Comparison of ENCODE assay signal across 23 cellular contexts in the genomic region with DNA sequence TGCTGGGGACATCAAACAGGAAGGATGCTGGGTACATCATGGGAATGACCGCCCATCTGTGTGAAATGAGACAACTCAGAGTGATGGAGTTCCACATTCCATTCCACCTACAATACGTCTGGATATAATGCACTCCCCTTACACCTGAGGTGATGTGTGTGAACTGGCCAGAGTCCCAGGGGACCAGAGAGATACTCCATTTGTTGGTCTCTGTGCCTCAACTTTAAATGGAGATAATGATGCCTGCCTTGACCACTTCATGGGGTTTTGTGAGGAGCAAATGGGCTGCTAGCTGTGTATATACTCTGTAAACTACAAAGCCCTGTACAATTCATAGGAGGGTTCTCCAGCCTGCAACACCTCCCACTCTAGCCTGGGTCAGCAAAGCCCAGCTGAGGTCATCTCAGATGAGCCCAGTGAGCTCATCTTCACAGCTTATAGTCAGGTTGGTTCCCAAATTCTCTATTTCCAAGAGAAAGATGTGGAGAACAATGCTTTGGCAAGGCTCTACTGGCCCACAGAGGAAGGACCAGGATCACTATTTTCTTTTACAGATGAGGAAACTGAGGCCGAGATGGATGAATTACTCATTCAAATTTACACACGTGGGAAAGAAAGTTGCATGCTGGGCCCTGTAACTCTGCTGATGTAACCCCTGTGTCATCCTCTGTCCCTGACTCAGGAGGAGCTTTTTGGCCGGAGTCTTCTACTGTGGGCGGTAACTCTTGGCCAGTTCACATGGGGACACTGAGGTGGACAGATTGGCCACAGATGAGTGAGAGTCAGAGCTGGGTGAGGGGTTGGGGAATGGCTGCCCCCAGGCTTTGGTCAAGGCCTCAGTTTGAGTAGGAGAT.
A peak's percentile ranks its signal among the peaks of the same experiment; 100 is the strongest.
DNase-seq lines count a peak whose midpoint lies in the region; ATAC-seq, FAIRE-seq and TF ChIP-seq lines count a peak whose summit lies in the region.
"Had no signal": no experiment of that assay in that cellular context is flagged by ENCODE, and none has a peak within 500 bp of the region (broad histone marks: within the 10 kb centered on the region; RNA-seq: fewer than 3 reads in every experiment).

No MANE protein-coding gene starts in this region.

- no peaks in the 10 kb centered on the region for H3K36me3 Mint-ChIP-seq in activated T-cell treated with anti-CD3 and anti-CD28 coated beads, Interleukin-2, amount 50 U/mL, for 72 hours (ENCODE audit: insufficient read depth in 2 of 2)
- H3K36me3 Mint-ChIP-seq in activated T-cell treated with anti-CD3 and anti-CD28 coated beads, Interleukin-2, amount 50 U/mL, for 4 hours (ENCODE audit: insufficient read depth), result no peaks in the 10 kb centered on the region
- H3K36me3 Mint-ChIP-seq: activated naive CD4-positive, alpha-beta T cell treated with anti-CD3 and anti-CD28 coated beads, Interleukin-2, amount 10 ng/mL, durations not matched to agents 7 days and 5 days; memory B cell had no signal

- no peaks in the 10 kb centered on the region for H3K36me3 ChIP-seq in bronchial epithelial cell (ENCODE audit: control insufficient read depth, insufficient read depth, low read length)
- H3K36me3 ChIP-seq: BLaER1, thoracic aorta had no signal

- no peak overlapping the region for H3K4me3 ChIP-seq in bronchial epithelial cell (ENCODE audit: low read depth, low read length)
- H3K4me3 ChIP-seq: BLaER1, thoracic aorta had no signal

- no peaks in the 10 kb centered on the region for H3K27me3 ChIP-seq in bronchial epithelial cell (ENCODE audit: control insufficient read depth, insufficient read depth, low read length)
- H3K27me3 ChIP-seq: BLaER1 had no signal

- H3K4me1 Mint-ChIP-seq in activated T-cell treated with anti-CD3 and anti-CD28 coated beads, Interleukin-2, amount 50 U/mL, for 72 hours (ENCODE audit: low read depth), result peaks cover 34% of the 10 kb centered on the region
- H3K4me1 Mint-ChIP-seq in activated T-cell treated with anti-CD3 and anti-CD28 coated beads, Interleukin-2, amount 50 U/mL, for 4 hours (ENCODE audit: low read depth), result peaks cover 16% of the 10 kb centered on the region

- peak overlapping the region; percentile 30 for H3K27ac Mint-ChIP-seq in activated T-cell treated with anti-CD3 and anti-CD28 coated beads, Interleukin-2, amount 50 U/mL, for 72 hours
- H3K27ac Mint-ChIP-seq: activated naive CD4-positive, alpha-beta T cell treated with anti-CD3 and anti-CD28 coated beads, Interleukin-2, amount 10 ng/mL, durations not matched to agents 7 days and 5 days; GM23338; memory B cell had no signal

- TF ChIP-seq CTCF in bronchial epithelial cell (IDR thresholded peaks at IDR 0.05; ENCODE audit: insufficient read depth, low read length, severe bottlenecking), result no peak

- FAIRE-seq in bronchial epithelial cell (lab: Jason Lieb, UNC), result peak; percentile 81

- DNase-seq in activated T-cell treated with anti-CD3 and anti-CD28 coated beads, Interleukin-2, amount 50 U/mL, for 72 hours, result no peak
- no peak for DNase-seq in activated T-cell treated with anti-CD3 and anti-CD28 coated beads, Interleukin-2, amount 50 U/mL, for 4 hours
- DNase-seq in bronchial epithelial cell (ENCODE audit: low read depth) (peak; percentile 46), fibroblast of the conjunctiva (ENCODE audit: low read depth) (peak; percentile 45), HuH-7 (ENCODE audit: low spot score) (no peak)
- no peak for DNase-seq in activated CD8-positive, alpha-beta memory T cell treated with anti-CD3 and anti-CD28 coated beads, Interleukin-2, amount 50 U/mL, for 4 hours
- DNase-seq: 8988T; activated naive CD4-positive, alpha-beta T cell treated with anti-CD3 and anti-CD28 coated beads, Interleukin-2, amount 10 ng/mL, durations not matched to agents 7 days and 5 days; COR-L47; DMS79; NCI-H1436; NCI-H510A treated with DMSO at 0.1 percent for 48 hours; retina; stimulated activated CD4-positive, alpha-beta T cell treated with anti-CD3 and anti-CD28 coated beads, Interleukin-2, amount 100 ng/mL, for 48 hours; stimulated activated naive CD4-positive, alpha-beta T cell; T-helper 9 cell had no signal

- no peaks in the 10 kb centered on the region for H3K9me3 Mint-ChIP-seq in activated T-cell treated with anti-CD3 and anti-CD28 coated beads, Interleukin-2, amount 50 U/mL, for 72 hours
- no peaks in the 10 kb centered on the region for H3K9me3 Mint-ChIP-seq in activated T-cell treated with anti-CD3 and anti-CD28 coated beads, Interleukin-2, amount 50 U/mL, for 4 hours
- H3K9me3 Mint-ChIP-seq: activated naive CD4-positive, alpha-beta T cell treated with anti-CD3 and anti-CD28 coated beads, Interleukin-2, amount 10 ng/mL, durations not matched to agents 7 days and 5 days; GM23338; memory B cell had no signal

- no peak for ATAC-seq in activated T-cell treated with anti-CD3 and anti-CD28 coated beads, Interleukin-2, amount 50 U/mL, for 72 hours (replicated peaks in 1 of 2)
- no peak for ATAC-seq in activated T-cell treated with anti-CD3 and anti-CD28 coated beads, Interleukin-2, amount 50 U/mL, for 4 hours
- ATAC-seq in GM21390 (IDR thresholded peaks at IDR 0.05; ENCODE audit: unreplicated experiment) (no peak), HG03045 (IDR thresholded peaks at IDR 0.05; ENCODE audit: unreplicated experiment) (no peak)
- ATAC-seq: GM23338, SK-N-SH treated with all-trans-retinoic acid at 6 μM for 48 hours had no signal

- peaks cover 19% of the 10 kb centered on the region for H3K27me3 Mint-ChIP-seq in activated T-cell treated with anti-CD3 and anti-CD28 coated beads, Interleukin-2, amount 50 U/mL, for 72 hours (ENCODE audit: low read depth)
- no peaks in the 10 kb centered on the region for H3K27me3 Mint-ChIP-seq in activated T-cell treated with anti-CD3 and anti-CD28 coated beads, Interleukin-2, amount 50 U/mL, for 4 hours (ENCODE audit: low read depth)

- no peak overlapping the region for H3K4me3 Mint-ChIP-seq in activated T-cell treated with anti-CD3 and anti-CD28 coated beads, Interleukin-2, amount 50 U/mL, for 72 hours
- no peak overlapping the region for H3K4me3 Mint-ChIP-seq in activated T-cell treated with anti-CD3 and anti-CD28 coated beads, Interleukin-2, amount 50 U/mL, for 4 hours
- H3K4me3 Mint-ChIP-seq: activated naive CD4-positive, alpha-beta T cell treated with anti-CD3 and anti-CD28 coated beads, Interleukin-2, amount 10 ng/mL, durations not matched to agents 7 days and 5 days; GM23338; memory B cell had no signal

Comparison
In these comparisons a context has a peak if more than half of its experiments do, and no peak if none do; other contexts are left out.
1. DNase-seq: peak in bronchial epithelial cell (single experiment) and fibroblast of the conjunctiva (single experiment); none in activated T-cell treated with anti-CD3 and anti-CD28 coated beads, Interleukin-2, amount 50 U/mL, for 72 hours (0 of 2), activated T-cell treated with anti-CD3 and anti-CD28 coated beads, Interleukin-2, amount 50 U/mL, for 4 hours (single experiment), activated CD8-positive, alpha-beta memory T cell treated with anti-CD3 and anti-CD28 coated beads, Interleukin-2, amount 50 U/mL, for 4 hours (single experiment) and HuH-7 (single experiment).